Comparison of ENCODE assay signal across 26 cellular contexts in genomic region chr2:161367675-161368074, GRCh38. TPM values are rescaled to one million over a fixed set of nuclear protein-coding genes. Genes with fewer than 3 reads are reported as not detected.
"Had no signal": no experiment of that assay in that cellular context is flagged by ENCODE, and none has a peak within 500 bp of the region (broad histone marks: within the 10 kb centered on the region; RNA-seq: fewer than 3 reads in every experiment).

No MANE protein-coding gene starts in this region.

- H3K4me3 ChIP-seq: colonic mucosa, esophagus muscularis mucosa, lower lobe of right lung, neural progenitor cell, prostate gland, right atrium auricular region, testis, tibial artery had no signal

- H3K27ac ChIP-seq: colonic mucosa, esophagus muscularis mucosa, lower lobe of right lung, neural progenitor cell, prostate gland, right atrium auricular region, testis, tibial artery had no signal

- H3K27ac Mint-ChIP-seq: dendritic cell treated with granulocyte-macrophage colony-stimulating factor and Interleukin-4, amounts not matched to agents 40 ng/mL and 50 ng/mL, for 4 days; immature natural killer cell; natural killer cell treated with Interleukin-12 subunit alpha and Interleukin-12 subunit beta and Interleukin-15 and Interleukin-18, amount 100 ng/mL, for 72 hours; neural progenitor cell; stimulated activated memory B cell treated with anti-CD40 and anti-IgM and Interleukin-4, amounts not matched to agents 10 μg/mL and 1 μg/mL and 100 μg/mL, for 72 hours; type B pancreatic cell had no signal

- H3K36me3 ChIP-seq: colonic mucosa, prostate gland had no signal

- H3K9me3 Mint-ChIP-seq: natural killer cell treated with Interleukin-12 subunit alpha and Interleukin-12 subunit beta and Interleukin-15 and Interleukin-18, amount 100 ng/mL, for 72 hours; stimulated activated memory B cell treated with anti-CD40 and anti-IgM and Interleukin-4, amounts not matched to agents 10 μg/mL and 1 μg/mL and 100 μg/mL, for 72 hours; type B pancreatic cell had no signal

- ATAC-seq: left ventricle myocardium superior; lower lobe of right lung; natural killer cell treated with Interleukin-12 subunit alpha and Interleukin-12 subunit beta and Interleukin-15 and Interleukin-18, amount 100 ng/mL, for 72 hours; sciatic nerve; stimulated activated memory B cell treated with anti-CD40 and anti-IgM and Interleukin-4, amounts not matched to agents 10 μg/mL and 1 μg/mL and 100 μg/mL, for 72 hours; stimulated activated naive CD8-positive, alpha-beta T cell treated with anti-CD3 and anti-CD28 coated beads, Interleukin-15, Interleukin-2, amounts not matched to agents 100 U/mL and 50 U/mL, for 24 hours had no signal

- H3K27me3 Mint-ChIP-seq: dendritic cell treated with granulocyte-macrophage colony-stimulating factor and Interleukin-4, amounts not matched to agents 40 ng/mL and 50 ng/mL, for 4 days; naive B cell; natural killer cell treated with Interleukin-12 subunit alpha and Interleukin-12 subunit beta and Interleukin-15 and Interleukin-18, amount 100 ng/mL, for 72 hours; stimulated activated memory B cell treated with anti-CD40 and anti-IgM and Interleukin-4, amounts not matched to agents 10 μg/mL and 1 μg/mL and 100 μg/mL, for 72 hours; type B pancreatic cell had no signal

- DNase-seq: colonic mucosa; effector CD8-positive, alpha-beta T cell; hypothalamus; immature natural killer cell; left ventricle myocardium superior; lower lobe of right lung; naive B cell; stimulated activated CD4-positive, alpha-beta T cell treated with anti-CD3 and anti-CD28 coated beads, Interleukin-2, amount 100 ng/mL, for 24 hours; stimulated activated CD4-positive, alpha-beta T cell treated with anti-CD3 and anti-CD28 coated beads, Interleukin-4, amount 100 ng/mL, for 4 hours; stimulated activated naive CD8-positive, alpha-beta T cell treated with anti-CD3 and anti-CD28 coated beads, Interleukin-15, Interleukin-2, amounts not matched to agents 100 U/mL and 50 U/mL, for 24 hours; substantia nigra; testis; tibial artery had no signal

- H3K4me1 Mint-ChIP-seq: stimulated activated memory B cell treated with anti-CD40 and anti-IgM and Interleukin-4, amounts not matched to agents 10 μg/mL and 1 μg/mL and 100 μg/mL, for 72 hours had no signal

- H3K4me1 ChIP-seq: colonic mucosa, esophagus muscularis mucosa, lower lobe of right lung, prostate gland, right atrium auricular region, testis, tibial artery had no signal

- H3K4me3 Mint-ChIP-seq: dendritic cell treated with granulocyte-macrophage colony-stimulating factor and Interleukin-4, amounts not matched to agents 40 ng/mL and 50 ng/mL, for 4 days; immature natural killer cell; naive B cell; natural killer cell treated with Interleukin-12 subunit alpha and Interleukin-12 subunit beta and Interleukin-15 and Interleukin-18, amount 100 ng/mL, for 72 hours; neural progenitor cell; stimulated activated memory B cell treated with anti-CD40 and anti-IgM and Interleukin-4, amounts not matched to agents 10 μg/mL and 1 μg/mL and 100 μg/mL, for 72 hours; type B pancreatic cell had no signal

- H3K9ac ChIP-seq: neural progenitor cell had no signal

- H3K4me2 ChIP-seq: neural progenitor cell had no signal

- H2AFZ ChIP-seq: neural progenitor cell had no signal

- H3K27me3 ChIP-seq: colonic mucosa, esophagus muscularis mucosa, neural progenitor cell, right atrium auricular region, testis, tibial artery had no signal

- H3K9me3 ChIP-seq: colonic mucosa, prostate gland, testis had no signal

RNA-seq across cellular contexts. Expression of gene TBR1, which starts 48.4 kb away (rescaled TPM):
- total RNA-seq: colonic mucosa, epithelial cell of proximal tubule, esophagus muscularis mucosa, fibroblast of villous mesenchyme, left ventricle myocardium superior, lower lobe of right lung, right atrium auricular region, sciatic nerve, skeletal muscle tissue had no signal
- polyA plus RNA-seq: immature natural killer cell, urinary bladder had no signal
